3 cellular contexts compared by ENCODE assay signal in the genomic region with DNA sequence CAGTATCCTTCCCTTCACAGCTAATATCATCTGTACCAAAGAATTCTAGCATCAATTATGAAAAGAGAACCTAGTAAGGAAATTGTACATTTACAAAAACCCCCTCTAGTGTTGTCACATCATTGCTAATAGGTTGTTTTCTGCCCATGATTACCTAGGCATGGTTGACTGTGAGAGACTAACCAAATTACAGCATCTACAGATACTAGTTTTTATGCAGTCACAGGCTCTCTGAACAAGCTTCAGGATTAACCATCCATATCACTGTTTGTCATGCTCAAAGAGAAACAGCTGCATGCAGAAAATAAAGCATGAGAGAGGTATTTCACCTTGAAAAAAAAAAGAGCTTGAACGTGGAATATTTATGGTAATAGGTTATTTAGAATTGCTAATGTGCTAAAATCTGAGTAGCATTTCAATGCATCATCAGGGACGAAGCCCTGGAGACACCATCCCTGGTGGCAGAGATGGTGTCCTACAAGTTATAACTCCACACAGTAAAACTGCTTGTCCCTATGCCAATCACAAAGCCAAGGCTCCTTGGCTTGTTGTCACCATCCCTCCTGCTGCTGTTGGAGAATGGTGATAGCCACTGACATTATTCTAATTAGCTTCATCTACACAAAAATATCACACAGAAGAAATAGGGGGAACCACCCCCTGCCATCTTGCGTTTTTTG.
A peak's percentile ranks its signal among the peaks of the same experiment; 100 is the strongest.
TF ChIP-seq lines count a peak whose summit lies in the region.

No MANE protein-coding gene starts in this region.

TF ChIP-seq in HEK293T, 16 proteins besides CTCF, POLR2A, EP300 and RAD21:
- TF ChIP-seq BHLHE40 (IDR thresholded peaks at IDR 0.05; ENCODE audit: borderline replicate concordance) = no peak
- TF ChIP-seq, protein P1, sequence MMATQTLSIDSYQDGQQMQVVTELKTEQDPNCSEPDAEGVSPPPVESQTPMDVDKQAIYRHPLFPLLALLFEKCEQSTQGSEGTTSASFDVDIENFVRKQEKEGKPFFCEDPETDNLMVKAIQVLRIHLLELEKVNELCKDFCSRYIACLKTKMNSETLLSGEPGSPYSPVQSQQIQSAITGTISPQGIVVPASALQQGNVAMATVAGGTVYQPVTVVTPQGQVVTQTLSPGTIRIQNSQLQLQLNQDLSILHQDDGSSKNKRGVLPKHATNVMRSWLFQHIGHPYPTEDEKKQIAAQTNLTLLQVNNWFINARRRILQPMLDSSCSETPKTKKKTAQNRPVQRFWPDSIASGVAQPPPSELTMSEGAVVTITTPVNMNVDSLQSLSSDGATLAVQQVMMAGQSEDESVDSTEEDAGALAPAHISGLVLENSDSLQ (IDR thresholded peaks at IDR 0.05) = 0 out of 2 replicates have a peak, but pooled peaks have one; percentile 41

TF ChIP-seq in GM12878, 131 proteins besides CTCF, POLR2A, EP300 and RAD21:
- TF ChIP-seq HDAC6 (IDR thresholded peaks at IDR 0.05; ENCODE audit: unreplicated experiment) = no peak
- no peak for TF ChIP-seq ZBTB33 (IDR thresholded peaks at IDR 0.05)

TF ChIP-seq in neural cell, 6 proteins besides CTCF, POLR2A, EP300 and RAD21:
- TF ChIP-seq REST (IDR thresholded peaks at IDR 0.05; ENCODE audit: borderline replicate concordance) (no peak), TAF1 (IDR thresholded peaks at IDR 0.05; ENCODE audit: low read depth) (no peak), EZH2 (IDR thresholded peaks at IDR 0.05; ENCODE audit: borderline replicate concordance, insufficient read depth, low read length, poor library complexity, severe bottlenecking) (no peak), MXI1 (conservative IDR thresholded peaks at IDR 0.05; ENCODE audit: poor library complexity, severe bottlenecking) (no peak), SMC3 (conservative IDR thresholded peaks at IDR 0.05; ENCODE audit: poor library complexity) (no peak), POLR2AphosphoS5 (IDR thresholded peaks at IDR 0.05) (no peak)
TF ChIP-seq in neural cell: peak in this region for 0.
